ENCODE assay signal across 19 cellular contexts in genomic region chrX:18543738-18544137, GRCh38.
DNase-seq lines count a peak whose midpoint lies in the region; ATAC-seq, FAIRE-seq and TF ChIP-seq lines count a peak whose summit lies in the region.
"Had no signal": no experiment of that assay in that cellular context is flagged by ENCODE, and none has a peak within 500 bp of the region (broad histone marks: within the 10 kb centered on the region; RNA-seq: fewer than 3 reads in every experiment).

No MANE protein-coding gene starts in this region.

- H3K27ac Mint-ChIP-seq in activated naive CD8-positive, alpha-beta T cell treated with anti-CD3 and anti-CD28 coated beads for 36 hours, result no peak overlapping the region
- H3K27ac Mint-ChIP-seq in osteocyte (ENCODE audit: unreplicated experiment), result no peak overlapping the region
- H3K27ac Mint-ChIP-seq: CD4-positive, CD25-positive, alpha-beta regulatory T cell; GM23338; T-helper 17 cell had no signal

- TF ChIP-seq CTCF in GM12865 (IDR thresholded peaks at IDR 0.05; ENCODE audit: insufficient read depth, low read depth, low read length, missing control alignments) (no peak), mucosa of descending colon (IDR thresholded peaks at IDR 0.05) (no peak), osteocyte (IDR thresholded peaks at IDR 0.05) (no peak)

- FAIRE-seq in HTR-8/SVneo (lab: Jason Lieb, UNC), result no peak
- FAIRE-seq: RCC 7860 had no signal

- H3K9me3 ChIP-seq in mucosa of descending colon, result no peaks in the 10 kb centered on the region
- H3K9me3 ChIP-seq: HAP-1, SJCRH30 had no signal

- no peaks in the 10 kb centered on the region for H3K4me1 ChIP-seq in mucosa of descending colon (ENCODE audit: low read depth)
- H3K4me1 ChIP-seq: SJCRH30 had no signal

- H3K4me3 Mint-ChIP-seq in activated naive CD8-positive, alpha-beta T cell treated with anti-CD3 and anti-CD28 coated beads for 36 hours, result no peak overlapping the region
- no peak overlapping the region for H3K4me3 Mint-ChIP-seq in osteocyte (ENCODE audit: unreplicated experiment)
- H3K4me3 Mint-ChIP-seq: CD4-positive, CD25-positive, alpha-beta regulatory T cell; GM23338; T-helper 17 cell had no signal

- ATAC-seq in mucosa of descending colon, result peak; percentile 77
- ATAC-seq: GM23338, T-helper 17 cell had no signal

- H3K9me3 Mint-ChIP-seq in activated naive CD8-positive, alpha-beta T cell treated with anti-CD3 and anti-CD28 coated beads for 36 hours, result peaks cover 3% of the 10 kb centered on the region
- peaks cover 13% of the 10 kb centered on the region for H3K9me3 Mint-ChIP-seq in osteocyte (ENCODE audit: unreplicated experiment)
- H3K9me3 Mint-ChIP-seq: CD4-positive, CD25-positive, alpha-beta regulatory T cell; GM23338 had no signal

- H3K4me1 Mint-ChIP-seq in activated naive CD8-positive, alpha-beta T cell treated with anti-CD3 and anti-CD28 coated beads for 36 hours, result peaks cover 3% of the 10 kb centered on the region
- H3K4me1 Mint-ChIP-seq in osteocyte (ENCODE audit: unreplicated experiment), result peaks cover 2% of the 10 kb centered on the region
- H3K4me1 Mint-ChIP-seq: T-helper 17 cell had no signal

- no peaks in the 10 kb centered on the region for H3K27me3 Mint-ChIP-seq in activated naive CD8-positive, alpha-beta T cell treated with anti-CD3 and anti-CD28 coated beads for 36 hours
- no peaks in the 10 kb centered on the region for H3K27me3 Mint-ChIP-seq in osteocyte (ENCODE audit: unreplicated experiment)
- H3K27me3 Mint-ChIP-seq: CD4-positive, CD25-positive, alpha-beta regulatory T cell; T-helper 17 cell had no signal

- DNase-seq in GM12865 (ENCODE audit: low read depth) (peak; percentile 1), OCI-M1 (lab: John Stamatoyannopoulos, UW) (peak; percentile 6), mucosa of descending colon (no peak), HTR-8/SVneo (ENCODE audit: insufficient read length, low spot score) (no peak), OCI-M2 (lab: John Stamatoyannopoulos, UW; ENCODE audit: unreplicated experiment) (no peak), osteocyte (ENCODE audit: extremely low spot score, unreplicated experiment) (no peak)
- peak; percentile 7 for DNase-seq in Jurkat, Clone E6-1 (ENCODE audit: low read depth, low spot score)
- no peak for DNase-seq in activated naive CD8-positive, alpha-beta T cell treated with anti-CD3 and anti-CD28 coated beads for 36 hours
- DNase-seq: COR-L47, NCI-H1694, NCI-H2081, NCI-H2171, NCI-H524 treated with DMSO at 0.1 percent for 48 hours, SJCRH30, T-helper 17 cell had no signal

- no peaks in the 10 kb centered on the region for H3K36me3 Mint-ChIP-seq in activated naive CD8-positive, alpha-beta T cell treated with anti-CD3 and anti-CD28 coated beads for 36 hours
- no peaks in the 10 kb centered on the region for H3K36me3 Mint-ChIP-seq in osteocyte (ENCODE audit: unreplicated experiment)
- H3K36me3 Mint-ChIP-seq: CD4-positive, CD25-positive, alpha-beta regulatory T cell had no signal

- H3K36me3 ChIP-seq in mucosa of descending colon (ENCODE audit: low read depth), result no peaks in the 10 kb centered on the region
- H3K36me3 ChIP-seq: HAP-1, SJCRH30 had no signal

- intact Hi-C loops in mucosa of descending colon (cut with DNase I, micrococcal nuclease), result no loop called here

- no peak overlapping the region for H3K4me3 ChIP-seq in GM12865 (ENCODE audit: low read depth, low read length)
- no peak overlapping the region for H3K4me3 ChIP-seq in Jurkat, Clone E6-1 (ENCODE audit: low read length)
- H3K4me3 ChIP-seq in mucosa of descending colon, result no peak overlapping the region
- H3K4me3 ChIP-seq: GM23338, HAP-1, SJCRH30 had no signal

Comparison
In these comparisons a context has a peak if more than half of its experiments do, and no peak if none do; other contexts are left out.
1. DNase-seq: peak in GM12865 (single experiment), Jurkat, Clone E6-1 (single experiment) and OCI-M1 (single experiment); none in mucosa of descending colon (0 of 3), HTR-8/SVneo (single experiment), OCI-M2 (single experiment), activated naive CD8-positive, alpha-beta T cell treated with anti-CD3 and anti-CD28 coated beads for 36 hours (single experiment) and osteocyte (single experiment).